ENCODE assay signal across 1 cellular context in the genomic region with DNA sequence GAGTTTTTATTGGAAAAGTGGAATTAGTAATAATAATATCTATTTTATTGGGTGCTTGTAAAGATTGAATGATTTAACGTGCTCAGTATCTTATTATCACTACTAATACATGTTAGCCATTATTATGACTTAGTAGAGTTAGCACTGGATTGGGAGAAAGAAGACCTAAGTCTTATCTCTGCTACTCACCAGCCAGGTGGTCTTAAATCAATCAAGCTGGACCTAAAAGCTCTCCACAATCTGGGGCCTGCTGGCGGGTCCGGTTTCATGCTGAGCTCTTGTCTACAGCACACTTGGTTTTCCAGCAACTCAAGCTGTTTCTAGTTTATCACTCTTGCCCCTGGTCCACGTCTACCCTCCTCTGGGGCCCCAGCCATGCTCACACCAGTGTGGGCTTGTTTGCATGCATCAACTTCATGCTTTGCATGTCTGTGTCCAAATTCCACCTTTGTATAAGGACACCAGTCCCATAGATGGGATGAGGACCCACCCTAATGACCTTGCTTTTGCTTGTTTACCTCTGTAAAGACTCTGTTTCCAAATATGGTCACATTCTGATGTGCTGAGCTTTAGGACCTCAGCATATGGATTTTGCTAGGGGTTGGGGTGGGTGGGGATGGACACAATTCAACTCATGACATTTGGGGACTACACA.
A peak's percentile ranks its signal among the peaks of the same experiment; 100 is the strongest.
TF ChIP-seq lines count a peak whose summit lies in the region.

No MANE protein-coding gene starts in this region.

TF ChIP-seq in K562, 482 proteins besides CTCF, POLR2A, EP300 and RAD21 (continued from another document):
- TF ChIP-seq, protein P1, sequence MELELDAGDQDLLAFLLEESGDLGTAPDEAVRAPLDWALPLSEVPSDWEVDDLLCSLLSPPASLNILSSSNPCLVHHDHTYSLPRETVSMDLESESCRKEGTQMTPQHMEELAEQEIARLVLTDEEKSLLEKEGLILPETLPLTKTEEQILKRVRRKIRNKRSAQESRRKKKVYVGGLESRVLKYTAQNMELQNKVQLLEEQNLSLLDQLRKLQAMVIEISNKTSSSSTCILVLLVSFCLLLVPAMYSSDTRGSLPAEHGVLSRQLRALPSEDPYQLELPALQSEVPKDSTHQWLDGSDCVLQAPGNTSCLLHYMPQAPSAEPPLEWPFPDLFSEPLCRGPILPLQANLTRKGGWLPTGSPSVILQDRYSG (tag; conservative IDR thresholded peaks at IDR 0.05; ENCODE audit: low read depth), result no peak
- TF ChIP-seq, protein P2, sequence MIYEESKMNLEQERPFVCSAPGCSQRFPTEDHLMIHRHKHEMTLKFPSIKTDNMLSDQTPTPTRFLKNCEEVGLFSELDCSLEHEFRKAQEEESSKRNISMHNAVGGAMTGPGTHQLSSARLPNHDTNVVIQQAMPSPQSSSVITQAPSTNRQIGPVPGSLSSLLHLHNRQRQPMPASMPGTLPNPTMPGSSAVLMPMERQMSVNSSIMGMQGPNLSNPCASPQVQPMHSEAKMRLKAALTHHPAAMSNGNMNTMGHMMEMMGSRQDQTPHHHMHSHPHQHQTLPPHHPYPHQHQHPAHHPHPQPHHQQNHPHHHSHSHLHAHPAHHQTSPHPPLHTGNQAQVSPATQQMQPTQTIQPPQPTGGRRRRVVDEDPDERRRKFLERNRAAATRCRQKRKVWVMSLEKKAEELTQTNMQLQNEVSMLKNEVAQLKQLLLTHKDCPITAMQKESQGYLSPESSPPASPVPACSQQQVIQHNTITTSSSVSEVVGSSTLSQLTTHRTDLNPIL (CRISPR knock-in tag; IDR thresholded peaks at IDR 0.05), result no peak
- TF ChIP-seq FOXK2 (conservative IDR thresholded peaks at IDR 0.05 in 1 of 2, IDR thresholded peaks at IDR 0.05 in 1 of 2; ENCODE audit: low read depth in 2 of 2) (peak in 1 of 2 experiments; percentile 28; a peak in 1 of 4 replicates), SRF (CRISPR knock-in tag; IDR thresholded peaks at IDR 0.05) (peak in 1 of 2 experiments; percentile 80; a peak in 2 of 4 replicates), CC2D1A (IDR thresholded peaks at IDR 0.05) (no peak), SMARCA4 (IDR thresholded peaks at IDR 0.05) (0 out of 2 replicates have a peak, but pooled peaks have one; percentile 16), MEIS2 (IDR thresholded peaks at IDR 0.05; ENCODE audit: partially characterized antibody) (peak; percentile 93), CBFA2T2 (conservative IDR thresholded peaks at IDR 0.05) (peak; percentile 86), TRIM24 (IDR thresholded peaks at IDR 0.05) (peak; percentile 61 to 64), GATA2 (CRISPR knock-in tag; IDR thresholded peaks at IDR 0.05) (peak; percentile 54), TCF3 (CRISPR knock-in tag; IDR thresholded peaks at IDR 0.05) (peak; percentile 82), TEAD4 (IDR thresholded peaks at IDR 0.05; ENCODE audit: low read length) (peak; percentile 85), TEAD4 (CRISPR knock-in tag; IDR thresholded peaks at IDR 0.05; ENCODE audit: borderline replicate concordance) (no peak), COPS2 (conservative IDR thresholded peaks at IDR 0.05) (no peak), DPF2 (IDR thresholded peaks at IDR 0.05) (peak; percentile 51; the same call in 1 of the 2 replicates), ETV1 (tag; conservative IDR thresholded peaks at IDR 0.05; ENCODE audit: low read depth) (no peak), CREB1 (IDR thresholded peaks at IDR 0.05) (peak; percentile 40; the same call in 1 of the 2 replicates), CREB1 (CRISPR knock-in tag; IDR thresholded peaks at IDR 0.05) (no peak), PML (IDR thresholded peaks at IDR 0.05; ENCODE audit: low read length) (peak; percentile 76)
- TF ChIP-seq, protein P3, sequence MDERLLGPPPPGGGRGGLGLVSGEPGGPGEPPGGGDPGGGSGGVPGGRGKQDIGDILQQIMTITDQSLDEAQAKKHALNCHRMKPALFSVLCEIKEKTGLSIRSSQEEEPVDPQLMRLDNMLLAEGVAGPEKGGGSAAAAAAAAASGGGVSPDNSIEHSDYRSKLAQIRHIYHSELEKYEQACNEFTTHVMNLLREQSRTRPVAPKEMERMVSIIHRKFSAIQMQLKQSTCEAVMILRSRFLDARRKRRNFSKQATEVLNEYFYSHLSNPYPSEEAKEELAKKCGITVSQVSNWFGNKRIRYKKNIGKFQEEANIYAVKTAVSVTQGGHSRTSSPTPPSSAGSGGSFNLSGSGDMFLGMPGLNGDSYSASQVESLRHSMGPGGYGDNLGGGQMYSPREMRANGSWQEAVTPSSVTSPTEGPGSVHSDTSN (CRISPR knock-in tag; IDR thresholded peaks at IDR 0.05; ENCODE audit: low read depth), result no peak
- TF ChIP-seq, protein P3 (tag; conservative IDR thresholded peaks at IDR 0.05; ENCODE audit: low read depth), result peak; percentile 80
- TF ChIP-seq, protein P4, sequence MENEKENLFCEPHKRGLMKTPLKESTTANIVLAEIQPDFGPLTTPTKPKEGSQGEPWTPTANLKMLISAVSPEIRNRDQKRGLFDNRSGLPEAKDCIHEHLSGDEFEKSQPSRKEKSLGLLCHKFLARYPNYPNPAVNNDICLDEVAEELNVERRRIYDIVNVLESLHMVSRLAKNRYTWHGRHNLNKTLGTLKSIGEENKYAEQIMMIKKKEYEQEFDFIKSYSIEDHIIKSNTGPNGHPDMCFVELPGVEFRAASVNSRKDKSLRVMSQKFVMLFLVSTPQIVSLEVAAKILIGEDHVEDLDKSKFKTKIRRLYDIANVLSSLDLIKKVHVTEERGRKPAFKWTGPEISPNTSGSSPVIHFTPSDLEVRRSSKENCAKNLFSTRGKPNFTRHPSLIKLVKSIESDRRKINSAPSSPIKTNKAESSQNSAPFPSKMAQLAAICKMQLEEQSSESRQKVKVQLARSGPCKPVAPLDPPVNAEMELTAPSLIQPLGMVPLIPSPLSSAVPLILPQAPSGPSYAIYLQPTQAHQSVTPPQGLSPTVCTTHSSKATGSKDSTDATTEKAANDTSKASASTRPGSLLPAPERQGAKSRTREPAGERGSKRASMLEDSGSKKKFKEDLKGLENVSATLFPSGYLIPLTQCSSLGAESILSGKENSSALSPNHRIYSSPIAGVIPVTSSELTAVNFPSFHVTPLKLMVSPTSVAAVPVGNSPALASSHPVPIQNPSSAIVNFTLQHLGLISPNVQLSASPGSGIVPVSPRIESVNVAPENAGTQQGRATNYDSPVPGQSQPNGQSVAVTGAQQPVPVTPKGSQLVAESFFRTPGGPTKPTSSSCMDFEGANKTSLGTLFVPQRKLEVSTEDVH (IDR thresholded peaks at IDR 0.05; ENCODE audit: low read depth, partially characterized antibody), result no peak
- TF ChIP-seq, protein P5, sequence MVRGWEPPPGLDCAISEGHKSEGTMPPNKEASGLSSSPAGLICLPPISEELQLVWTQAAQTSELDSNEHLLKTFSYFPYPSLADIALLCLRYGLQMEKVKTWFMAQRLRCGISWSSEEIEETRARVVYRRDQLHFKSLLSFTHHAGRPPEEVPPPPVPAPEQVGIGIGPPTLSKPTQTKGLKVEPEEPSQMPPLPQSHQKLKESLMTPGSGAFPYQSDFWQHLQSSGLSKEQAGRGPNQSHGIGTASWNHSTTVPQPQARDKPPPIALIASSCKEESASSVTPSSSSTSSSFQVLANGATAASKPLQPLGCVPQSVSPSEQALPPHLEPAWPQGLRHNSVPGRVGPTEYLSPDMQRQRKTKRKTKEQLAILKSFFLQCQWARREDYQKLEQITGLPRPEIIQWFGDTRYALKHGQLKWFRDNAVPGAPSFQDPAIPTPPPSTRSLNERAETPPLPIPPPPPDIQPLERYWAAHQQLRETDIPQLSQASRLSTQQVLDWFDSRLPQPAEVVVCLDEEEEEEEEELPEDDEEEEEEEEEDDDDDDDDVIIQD (CRISPR knock-in tag; IDR thresholded peaks at IDR 0.05), result no peak
